In genomic region chr1:149928388-149928724, GRCh38 we compare ENCODE assay signal across 8 cellular contexts. TPM values are rescaled to one million over a fixed set of nuclear protein-coding genes. Genes with fewer than 3 reads are reported as not detected.
DNase-seq lines count a peak whose midpoint lies in the region; ATAC-seq and TF ChIP-seq lines count a peak whose summit lies in the region.

No MANE protein-coding gene starts in this region.

- no peak overlapping the region for H2AFZ ChIP-seq in H9 (ENCODE audit: low read length)

- no peak overlapping the region for H4K8ac ChIP-seq in H9 (replicated peaks; ENCODE audit: insufficient read length, low read depth, low read length)

- H3T11ph ChIP-seq in H9 (ENCODE audit: low read length), result no peak overlapping the region

- H3K27me3 Mint-ChIP-seq in H9 (ENCODE audit: low read depth), result no peaks in the 10 kb centered on the region

- no peaks in the 10 kb centered on the region for H4K20me1 ChIP-seq in H9 (ENCODE audit: control insufficient read depth, insufficient read depth, insufficient read length)

- H3K27ac Mint-ChIP-seq in H9, result peak overlapping the region; percentile 97 to 99 (median 99)

- no peak overlapping the region for H3K23ac ChIP-seq in H9 (ENCODE audit: insufficient read length, low read depth, low read length)

- H4K5ac ChIP-seq in H9 (ENCODE audit: insufficient read length, low read depth, low read length), result no peak overlapping the region

- H2BK15ac ChIP-seq in H9 (ENCODE audit: low read depth, low read length), result no peak overlapping the region

- H3K36me3 ChIP-seq in skeletal muscle satellite cell (ENCODE audit: insufficient read depth, low read length), result peaks cover 46% of the 10 kb centered on the region

- no peak overlapping the region for H4K91ac ChIP-seq in H9 (ENCODE audit: insufficient read length, low read depth, low read length)

- H3K4me1 ChIP-seq in H9 (ENCODE audit: insufficient read depth, low read length) (peaks cover 2% of the 10 kb centered on the region; the same call in 1 of the 2 replicates), skeletal muscle satellite cell (ENCODE audit: control insufficient read depth, insufficient read depth, low read length) (peaks cover 44% of the 10 kb centered on the region)

- WGBS in H9 (ENCODE audit: extremely low coverage, insufficient read length, low lambda C conversion rate), result no CpG with 5 or more reads among the region's 1 CpG

- no peak overlapping the region for H3K56ac ChIP-seq in H9 (ENCODE audit: insufficient read length, low read depth, low read length)

- peaks cover 11% of the 10 kb centered on the region for H3K79me1 ChIP-seq in H9 (ENCODE audit: insufficient read depth, low read depth, low read length, poor library complexity, severe bottlenecking)

- peak overlapping the region; percentile 89 for H3K18ac ChIP-seq in H9 (ENCODE audit: insufficient read length, low read depth, low read length)

- DNase-seq in H9 (no peak), foreskin fibroblast (no peak), NCI-H2227 treated with DMSO at 0.1 percent for 48 hours (lab: John Stamatoyannopoulos, UW) (no peak), NCI-H187 treated with DMSO at 0.1 percent for 48 hours (lab: John Stamatoyannopoulos, UW) (no peak), kidney glomerular epithelial cell (lab: John Stamatoyannopoulos, UW) (no peak)

- no peak overlapping the region for H2BK120ac ChIP-seq in H9 (ENCODE audit: low read depth, low read length, poor library complexity, severe bottlenecking)

- peak overlapping the region; percentile 91 for H3K27ac ChIP-seq in H9 (ENCODE audit: insufficient read length, low read depth, low read length)
- H3K27ac ChIP-seq in VCaP, result peak overlapping the region; percentile 97

- peak overlapping the region; percentile 96 for H3K4me2 ChIP-seq in H9 (ENCODE audit: insufficient read depth, insufficient read length, low read length)
- peak overlapping the region; percentile 95 for H3K4me2 ChIP-seq in skeletal muscle satellite cell (ENCODE audit: low read length)

- H3K9me3 ChIP-seq in H9 (ENCODE audit: control insufficient read depth, low read depth, low read length) (no peaks in the 10 kb centered on the region), skeletal muscle satellite cell (replicated peaks; ENCODE audit: low read length) (no peaks in the 10 kb centered on the region)

- peaks cover 8% of the 10 kb centered on the region; the same call in 1 of the 2 replicates for H3K79me2 ChIP-seq in H9 (ENCODE audit: insufficient read depth, low read length)

- no peak overlapping the region for H2BK5ac ChIP-seq in H9 (ENCODE audit: insufficient read length, low read length)

- peaks cover 28 to 38% (median 38%) of the 10 kb centered on the region in 3 experiments for H3K36me3 Mint-ChIP-seq in H9 (ENCODE audit: insufficient read depth in 1 of 3, low read depth in 3 of 3)

- no peak overlapping the region for H2BK20ac ChIP-seq in H9 (ENCODE audit: low read depth, low read length, poor library complexity, severe bottlenecking)

- H3K23me2 ChIP-seq in H9 (ENCODE audit: insufficient read length, low read depth, low read length, poor library complexity, severe bottlenecking), result peaks cover 11% of the 10 kb centered on the region

- no peak overlapping the region for H3K4ac ChIP-seq in H9 (ENCODE audit: low read depth, low read length)

- no peak overlapping the region for H2AK5ac ChIP-seq in H9 (ENCODE audit: insufficient read length, low read length)

- H3K14ac ChIP-seq in H9 (ENCODE audit: insufficient read depth, low read length), result peak overlapping the region; percentile 86; the same call in 1 of the 2 replicates

- H3K27me3 ChIP-seq in H9 (ENCODE audit: insufficient read depth, low read length) (no peaks in the 10 kb centered on the region), skeletal muscle satellite cell (ENCODE audit: control insufficient read depth, insufficient read depth, low read length) (no peaks in the 10 kb centered on the region)

- H3K4me3 Mint-ChIP-seq in H9, result peak overlapping the region; percentile 97 to 100

- no peaks in the 10 kb centered on the region; a peak in 1 of 5 replicates for H3K9me3 Mint-ChIP-seq in H9

- H3K9ac ChIP-seq in H9 (ENCODE audit: extremely low read depth, insufficient read length, low read length) (peak overlapping the region; percentile 91), skeletal muscle satellite cell (ENCODE audit: low read depth, low read length) (peak overlapping the region; percentile 95)

- no peak for ATAC-seq in HG02885 (IDR thresholded peaks at IDR 0.05; ENCODE audit: poor library complexity, unreplicated experiment)

- H3K4me3 ChIP-seq in foreskin fibroblast (ENCODE audit: low read depth in 1 of 2, low read length in 2 of 2) (peak overlapping the region; percentile 91 to 99), skeletal muscle satellite cell (ENCODE audit: low read length) (peak overlapping the region; percentile 95)

- peaks cover 19 to 26% of the 10 kb centered on the region in 2 experiments for H3K4me1 Mint-ChIP-seq in H9

- no peak overlapping the region for H2BK12ac ChIP-seq in H9 (ENCODE audit: insufficient read length, low read depth, low read length)

- TF ChIP-seq CTCF in H9 (conservative IDR thresholded peaks at IDR 0.05) (no peak), VCaP (conservative IDR thresholded peaks at IDR 0.05) (no peak), foreskin fibroblast (IDR thresholded peaks at IDR 0.05; ENCODE audit: low read depth, low read length) (no peak)

RNA-seq across cellular contexts. Expression of gene SF3B4, which starts 0.8 kb away (rescaled TPM):
- 123 and 127 TPM in 2 replicates for total RNA-seq in H9 (2021)
- 12.7 and 15.7 TPM in 2 replicates for total RNA-seq in skeletal muscle satellite cell (2012; rRNA removed)

RNA-seq across cellular contexts. Expression of gene MTMR11, which starts 8.3 kb away (rescaled TPM):
- total RNA-seq in H9 (2021), result 3.9 and 4.0 TPM in 2 replicates
- total RNA-seq in skeletal muscle satellite cell (2012; rRNA removed), result 3.3 and 5.2 TPM in 2 replicates

RNA-seq across cellular contexts. Expression of gene SV2A, which starts 10.7 kb away (rescaled TPM):
- total RNA-seq in H9 (2021), result 42.4 and 44.4 TPM in 2 replicates
- total RNA-seq in skeletal muscle satellite cell (2012; rRNA removed), result 2.0 and 6.1 TPM in 2 replicates

RNA-seq across cellular contexts. Expression of gene BOLA1, which starts 29.0 kb away (rescaled TPM):
- total RNA-seq in H9 (2021), result 5.7 and 6.0 TPM in 2 replicates
- 11.4 and 11.7 TPM in 2 replicates for total RNA-seq in skeletal muscle satellite cell (2012; rRNA removed)
